In the genomic region with DNA sequence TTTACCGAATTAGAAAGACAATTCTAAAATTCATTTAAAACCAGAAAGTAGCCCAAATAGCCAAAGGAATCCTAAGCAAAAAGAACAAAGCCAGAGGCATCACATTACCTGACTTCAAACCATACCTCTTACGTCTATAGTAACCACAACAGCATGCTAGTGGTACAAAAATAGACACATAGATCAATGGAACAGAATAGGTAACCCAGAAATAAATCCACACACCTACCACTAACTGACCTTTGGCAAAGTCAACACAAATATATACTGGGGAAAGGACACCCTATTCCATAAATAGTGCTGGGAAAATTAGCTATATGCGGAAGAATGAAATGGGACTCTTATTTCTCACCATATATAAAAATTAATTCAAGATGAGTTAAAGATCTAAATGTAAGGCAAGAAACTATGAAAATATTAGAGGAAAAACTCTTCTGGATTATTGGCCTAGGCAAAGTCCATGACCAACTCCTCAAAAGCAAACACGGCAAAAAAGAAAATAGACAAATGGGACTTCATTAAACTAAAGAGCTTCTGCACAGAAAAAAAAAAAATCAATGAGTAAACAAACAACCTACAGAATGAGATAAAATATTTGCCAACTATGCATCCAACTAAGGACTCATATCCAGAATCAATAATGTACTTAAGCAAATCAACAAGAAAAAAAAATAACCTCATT, we compare ENCODE assay signal across 1 cellular context.
TF ChIP-seq lines count a peak whose summit lies in the region.

No MANE protein-coding gene starts in this region.

TF ChIP-seq in HepG2, 621 proteins besides CTCF, POLR2A, EP300 and RAD21 (continued from another document):
- TF ChIP-seq, protein P1, sequence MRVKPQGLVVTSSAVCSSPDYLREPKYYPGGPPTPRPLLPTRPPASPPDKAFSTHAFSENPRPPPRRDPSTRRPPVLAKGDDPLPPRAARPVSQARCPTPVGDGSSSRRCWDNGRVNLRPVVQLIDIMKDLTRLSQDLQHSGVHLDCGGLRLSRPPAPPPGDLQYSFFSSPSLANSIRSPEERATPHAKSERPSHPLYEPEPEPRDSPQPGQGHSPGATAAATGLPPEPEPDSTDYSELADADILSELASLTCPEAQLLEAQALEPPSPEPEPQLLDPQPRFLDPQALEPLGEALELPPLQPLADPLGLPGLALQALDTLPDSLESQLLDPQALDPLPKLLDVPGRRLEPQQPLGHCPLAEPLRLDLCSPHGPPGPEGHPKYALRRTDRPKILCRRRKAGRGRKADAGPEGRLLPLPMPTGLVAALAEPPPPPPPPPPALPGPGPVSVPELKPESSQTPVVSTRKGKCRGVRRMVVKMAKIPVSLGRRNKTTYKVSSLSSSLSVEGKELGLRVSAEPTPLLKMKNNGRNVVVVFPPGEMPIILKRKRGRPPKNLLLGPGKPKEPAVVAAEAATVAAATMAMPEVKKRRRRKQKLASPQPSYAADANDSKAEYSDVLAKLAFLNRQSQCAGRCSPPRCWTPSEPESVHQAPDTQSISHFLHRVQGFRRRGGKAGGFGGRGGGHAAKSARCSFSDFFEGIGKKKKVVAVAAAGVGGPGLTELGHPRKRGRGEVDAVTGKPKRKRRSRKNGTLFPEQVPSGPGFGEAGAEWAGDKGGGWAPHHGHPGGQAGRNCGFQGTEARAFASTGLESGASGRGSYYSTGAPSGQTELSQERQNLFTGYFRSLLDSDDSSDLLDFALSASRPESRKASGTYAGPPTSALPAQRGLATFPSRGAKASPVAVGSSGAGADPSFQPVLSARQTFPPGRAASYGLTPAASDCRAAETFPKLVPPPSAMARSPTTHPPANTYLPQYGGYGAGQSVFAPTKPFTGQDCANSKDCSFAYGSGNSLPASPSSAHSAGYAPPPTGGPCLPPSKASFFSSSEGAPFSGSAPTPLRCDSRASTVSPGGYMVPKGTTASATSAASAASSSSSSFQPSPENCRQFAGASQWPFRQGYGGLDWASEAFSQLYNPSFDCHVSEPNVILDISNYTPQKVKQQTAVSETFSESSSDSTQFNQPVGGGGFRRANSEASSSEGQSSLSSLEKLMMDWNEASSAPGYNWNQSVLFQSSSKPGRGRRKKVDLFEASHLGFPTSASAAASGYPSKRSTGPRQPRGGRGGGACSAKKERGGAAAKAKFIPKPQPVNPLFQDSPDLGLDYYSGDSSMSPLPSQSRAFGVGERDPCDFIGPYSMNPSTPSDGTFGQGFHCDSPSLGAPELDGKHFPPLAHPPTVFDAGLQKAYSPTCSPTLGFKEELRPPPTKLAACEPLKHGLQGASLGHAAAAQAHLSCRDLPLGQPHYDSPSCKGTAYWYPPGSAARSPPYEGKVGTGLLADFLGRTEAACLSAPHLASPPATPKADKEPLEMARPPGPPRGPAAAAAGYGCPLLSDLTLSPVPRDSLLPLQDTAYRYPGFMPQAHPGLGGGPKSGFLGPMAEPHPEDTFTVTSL (CRISPR knock-in tag; IDR thresholded peaks at IDR 0.05; ENCODE audit: borderline replicate concordance) = peak; percentile 19; the same call in 1 of the 2 replicates
- TF ChIP-seq NFYB (CRISPR knock-in tag; IDR thresholded peaks at IDR 0.05) (no peak), TBL1XR1 (IDR thresholded peaks at IDR 0.05; ENCODE audit: borderline replicate concordance, low read length, partially characterized antibody) (no peak), ZNF547 (CRISPR knock-in tag; IDR thresholded peaks at IDR 0.05) (no peak)
- TF ChIP-seq, protein P2, sequence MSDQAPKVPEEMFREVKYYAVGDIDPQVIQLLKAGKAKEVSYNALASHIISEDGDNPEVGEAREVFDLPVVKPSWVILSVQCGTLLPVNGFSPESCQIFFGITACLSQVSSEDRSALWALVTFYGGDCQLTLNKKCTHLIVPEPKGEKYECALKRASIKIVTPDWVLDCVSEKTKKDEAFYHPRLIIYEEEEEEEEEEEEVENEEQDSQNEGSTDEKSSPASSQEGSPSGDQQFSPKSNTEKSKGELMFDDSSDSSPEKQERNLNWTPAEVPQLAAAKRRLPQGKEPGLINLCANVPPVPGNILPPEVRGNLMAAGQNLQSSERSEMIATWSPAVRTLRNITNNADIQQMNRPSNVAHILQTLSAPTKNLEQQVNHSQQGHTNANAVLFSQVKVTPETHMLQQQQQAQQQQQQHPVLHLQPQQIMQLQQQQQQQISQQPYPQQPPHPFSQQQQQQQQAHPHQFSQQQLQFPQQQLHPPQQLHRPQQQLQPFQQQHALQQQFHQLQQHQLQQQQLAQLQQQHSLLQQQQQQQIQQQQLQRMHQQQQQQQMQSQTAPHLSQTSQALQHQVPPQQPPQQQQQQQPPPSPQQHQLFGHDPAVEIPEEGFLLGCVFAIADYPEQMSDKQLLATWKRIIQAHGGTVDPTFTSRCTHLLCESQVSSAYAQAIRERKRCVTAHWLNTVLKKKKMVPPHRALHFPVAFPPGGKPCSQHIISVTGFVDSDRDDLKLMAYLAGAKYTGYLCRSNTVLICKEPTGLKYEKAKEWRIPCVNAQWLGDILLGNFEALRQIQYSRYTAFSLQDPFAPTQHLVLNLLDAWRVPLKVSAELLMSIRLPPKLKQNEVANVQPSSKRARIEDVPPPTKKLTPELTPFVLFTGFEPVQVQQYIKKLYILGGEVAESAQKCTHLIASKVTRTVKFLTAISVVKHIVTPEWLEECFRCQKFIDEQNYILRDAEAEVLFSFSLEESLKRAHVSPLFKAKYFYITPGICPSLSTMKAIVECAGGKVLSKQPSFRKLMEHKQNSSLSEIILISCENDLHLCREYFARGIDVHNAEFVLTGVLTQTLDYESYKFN (CRISPR knock-in tag; conservative IDR thresholded peaks at IDR 0.05) = peak; percentile 48; the same call in 1 of the 2 replicates
- TF ChIP-seq, protein P3, sequence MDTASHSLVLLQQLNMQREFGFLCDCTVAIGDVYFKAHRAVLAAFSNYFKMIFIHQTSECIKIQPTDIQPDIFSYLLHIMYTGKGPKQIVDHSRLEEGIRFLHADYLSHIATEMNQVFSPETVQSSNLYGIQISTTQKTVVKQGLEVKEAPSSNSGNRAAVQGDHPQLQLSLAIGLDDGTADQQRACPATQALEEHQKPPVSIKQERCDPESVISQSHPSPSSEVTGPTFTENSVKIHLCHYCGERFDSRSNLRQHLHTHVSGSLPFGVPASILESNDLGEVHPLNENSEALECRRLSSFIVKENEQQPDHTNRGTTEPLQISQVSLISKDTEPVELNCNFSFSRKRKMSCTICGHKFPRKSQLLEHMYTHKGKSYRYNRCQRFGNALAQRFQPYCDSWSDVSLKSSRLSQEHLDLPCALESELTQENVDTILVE (CRISPR knock-in tag; IDR thresholded peaks at IDR 0.05) = no peak
TF ChIP-seq in HepG2: peak in this region for 5.
